In genomic region chr1:100398648-100399047, GRCh38 we compare ENCODE assay signal across 21 cellular contexts. TPM values are rescaled to one million over a fixed set of nuclear protein-coding genes. Genes with fewer than 3 reads are reported as not detected.
DNase-seq lines count a peak whose midpoint lies in the region; ATAC-seq and TF ChIP-seq lines count a peak whose summit lies in the region.
"Had no signal": no experiment of that assay in that cellular context is flagged by ENCODE, and none has a peak within 500 bp of the region (broad histone marks: within the 10 kb centered on the region; RNA-seq: fewer than 3 reads in every experiment).

No MANE protein-coding gene starts in this region.

- H3K9me3 ChIP-seq in neutrophil (no peaks in the 10 kb centered on the region), WERI-Rb-1 (ENCODE audit: severe bottlenecking) (no peaks in the 10 kb centered on the region)
- H3K9me3 ChIP-seq: BLaER1 had no signal

- H3K4me1 Mint-ChIP-seq in activated T-cell treated with anti-CD3 and anti-CD28 coated beads, Interleukin-2, amount 50 U/mL, for 72 hours (ENCODE audit: low read depth): peaks cover 91% of the 10 kb centered on the region
- peaks cover 35 to 77% (median 59%) of the 10 kb centered on the region in 3 donors for H3K4me1 Mint-ChIP-seq in IgD-negative memory B cell
- H3K4me1 Mint-ChIP-seq in activated naive CD8-positive, alpha-beta T cell (ENCODE audit: low read depth): peaks cover 89% of the 10 kb centered on the region

- no peak for DNase-seq in activated T-cell treated with anti-CD3 and anti-CD28 coated beads, Interleukin-2, amount 50 U/mL, for 72 hours
- no peak for DNase-seq in activated T-cell treated with anti-CD3 and anti-CD28 coated beads, Interleukin-2, amount 50 U/mL, for 1 hour
- DNase-seq in WERI-Rb-1: no peak
- DNase-seq in sciatic nerve (ENCODE audit: low spot score): no peak
- DNase-seq in stimulated activated CD4-positive, alpha-beta T cell treated with anti-CD3 and anti-CD28 coated beads, Interleukin-4, amount 100 ng/mL, for 1 hour: no peak
- DNase-seq: ACHN; anterior cingulate cortex; IMR-90; mesendoderm; NCI-H2081 treated with DMSO at 0.1 percent for 48 hours; NCI-H446; PC-9; right cardiac atrium; SIG-M5; stimulated activated CD4-positive, alpha-beta T cell treated with anti-CD3 and anti-CD28 coated beads, Interleukin-15, amount 100 ng/mL, for 24 hours; substantia nigra had no signal

- H3K4me3 ChIP-seq in neutrophil (ENCODE audit: low read depth in 1 of 2, low read length in 1 of 2) (no peak overlapping the region), WERI-Rb-1 (ENCODE audit: low read depth, low read length) (no peak overlapping the region)
- H3K4me3 ChIP-seq: BLaER1, PC-9 had no signal

- intact Hi-C loops in sciatic nerve (cut with DNase I): no loop called here

- no peak for ATAC-seq in activated T-cell treated with anti-CD3 and anti-CD28 coated beads, Interleukin-2, amount 50 U/mL, for 72 hours (replicated peaks in 1 of 2)
- no peak for ATAC-seq in sciatic nerve
- ATAC-seq: right cardiac atrium had no signal

- H3K27ac Mint-ChIP-seq in activated T-cell treated with anti-CD3 and anti-CD28 coated beads, Interleukin-2, amount 50 U/mL, for 72 hours: peak overlapping the region; percentile 85
- H3K27ac Mint-ChIP-seq in IgD-negative memory B cell: peak overlapping the region in 2 of 3 donors; percentile 60 to 84
- H3K27ac Mint-ChIP-seq in activated naive CD8-positive, alpha-beta T cell: peak overlapping the region; percentile 87

- H3K27me3 Mint-ChIP-seq in activated T-cell treated with anti-CD3 and anti-CD28 coated beads, Interleukin-2, amount 50 U/mL, for 72 hours (ENCODE audit: low read depth): no peaks in the 10 kb centered on the region
- no peaks in the 10 kb centered on the region for H3K27me3 Mint-ChIP-seq in IgD-negative memory B cell
- no peaks in the 10 kb centered on the region for H3K27me3 Mint-ChIP-seq in activated naive CD8-positive, alpha-beta T cell

- peaks cover 62 to 70% of the 10 kb centered on the region in 2 experiments for H3K4me1 ChIP-seq in neutrophil (ENCODE audit: control insufficient read depth in 1 of 2, insufficient read depth in 1 of 2, low read depth in 1 of 2, low read length in 1 of 2)
- H3K4me1 ChIP-seq: parathyroid adenoma had no signal

- peak overlapping the region in 1 of 2 donors; percentile 41 for H3K4me3 Mint-ChIP-seq in activated T-cell treated with anti-CD3 and anti-CD28 coated beads, Interleukin-2, amount 50 U/mL, for 72 hours
- H3K4me3 Mint-ChIP-seq in IgD-negative memory B cell: peak overlapping the region in 1 of 4 donors; percentile 18
- peak overlapping the region; percentile 15 for H3K4me3 Mint-ChIP-seq in activated naive CD8-positive, alpha-beta T cell

- no peaks in the 10 kb centered on the region for H3K9me3 Mint-ChIP-seq in activated T-cell treated with anti-CD3 and anti-CD28 coated beads, Interleukin-2, amount 50 U/mL, for 72 hours
- peaks cover 0 to 2% (median 0%) of the 10 kb centered on the region in 3 donors for H3K9me3 Mint-ChIP-seq in IgD-negative memory B cell
- no peaks in the 10 kb centered on the region for H3K9me3 Mint-ChIP-seq in activated naive CD8-positive, alpha-beta T cell (ENCODE audit: low read depth)

- TF ChIP-seq CTCF in neutrophil (IDR thresholded peaks at IDR 0.05) (no peak), WERI-Rb-1 (IDR thresholded peaks at IDR 0.05; ENCODE audit: low read depth, low read length) (no peak)

- H3K36me3 Mint-ChIP-seq in activated T-cell treated with anti-CD3 and anti-CD28 coated beads, Interleukin-2, amount 50 U/mL, for 72 hours (ENCODE audit: insufficient read depth in 2 of 2): peaks cover 3% of the 10 kb centered on the region in 2 donors
- H3K36me3 Mint-ChIP-seq in IgD-negative memory B cell: peaks cover 12% of the 10 kb centered on the region
- H3K36me3 Mint-ChIP-seq in activated naive CD8-positive, alpha-beta T cell: peaks cover 16% of the 10 kb centered on the region

- H3K27ac ChIP-seq in neutrophil (peak overlapping the region; percentile 78), WERI-Rb-1 (no peak overlapping the region)
- H3K27ac ChIP-seq: BLaER1, parathyroid adenoma, PC-9 had no signal

- H3K36me3 ChIP-seq in neutrophil: no peaks in the 10 kb centered on the region
- no peaks in the 10 kb centered on the region for H3K36me3 ChIP-seq in WERI-Rb-1

- H3K27me3 ChIP-seq in neutrophil: no peaks in the 10 kb centered on the region
- no peaks in the 10 kb centered on the region for H3K27me3 ChIP-seq in WERI-Rb-1 (ENCODE audit: insufficient read depth, low read depth, severe bottlenecking)
- H3K27me3 ChIP-seq: BLaER1 had no signal

RNA-seq across cellular contexts. Expression of gene CDC14A, which starts 46.3 kb away (rescaled TPM):
- 10 to 100 TPM; 17.8 to 24.1 TPM for total RNA-seq in activated T-cell treated with anti-CD3 and anti-CD28 coated beads, Interleukin-2, amount 50 U/mL, for 72 hours
- 11.5 TPM for polyA plus RNA-seq in IgD-negative memory B cell
- total RNA-seq in sciatic nerve: 16.8 TPM
